ENCODE assay signal across 7 cellular contexts in the genomic region with DNA sequence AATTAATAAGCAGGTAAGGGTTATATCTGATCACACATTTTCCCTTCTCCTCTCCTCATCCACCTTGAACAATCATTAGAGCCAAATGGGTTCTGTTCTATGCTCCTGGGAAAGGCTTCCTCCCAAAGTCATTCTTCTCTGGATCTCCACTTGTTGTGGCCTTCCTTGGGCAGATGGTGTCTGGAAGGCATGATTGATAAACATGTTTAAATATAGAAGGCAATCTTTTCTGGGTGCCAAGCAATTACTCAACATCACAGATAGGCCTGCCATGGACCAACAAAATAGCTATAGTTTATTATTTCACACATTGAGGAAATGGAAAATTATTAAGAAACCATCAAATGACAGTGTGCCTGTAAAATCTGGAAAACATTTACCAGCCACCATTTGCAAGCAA.
"Had no signal": no experiment of that assay in that cellular context is flagged by ENCODE, and none has a peak within 500 bp of the region (broad histone marks: within the 10 kb centered on the region; RNA-seq: fewer than 3 reads in every experiment).

No MANE protein-coding gene starts in this region.

- ATAC-seq: HCT116, K562 had no signal

- DNase-seq: GOT3, H7, HFFc6, IMR-90 had no signal

- H3K4me3 ChIP-seq: HAP-1, K562 had no signal

- H3K9me3 ChIP-seq: HAP-1 had no signal

- H3K36me3 ChIP-seq: HAP-1 had no signal

- H3K4me1 ChIP-seq: HAP-1 had no signal
